Comparison of ENCODE assay signal across 1 cellular context in genomic region chr16:709651-710499, GRCh38.
TF ChIP-seq lines count a peak whose summit lies in the region.

No MANE protein-coding gene starts in this region.

TF ChIP-seq in K562, 482 proteins besides CTCF, POLR2A, EP300 and RAD21 (continued from another document and continues in another):
- TF ChIP-seq NFE2 (IDR thresholded peaks at IDR 0.05; ENCODE audit: low read depth): peak; percentile 87
- TF ChIP-seq RBM22 (IDR thresholded peaks at IDR 0.05; ENCODE audit: low read depth, low read length, poor library complexity, severe bottlenecking): peak; percentile 100
- peak; percentile 36; the same call in 1 of the 2 replicates for TF ChIP-seq JUN (IDR thresholded peaks at IDR 0.05; ENCODE audit: borderline replicate concordance, low read depth, low read length)
- no peak for TF ChIP-seq JUN (CRISPR knock-in tag; IDR thresholded peaks at IDR 0.05; ENCODE audit: borderline replicate concordance)
- TF ChIP-seq PHTF2 (CRISPR knock-in tag; IDR thresholded peaks at IDR 0.05): no peak
- no peak for TF ChIP-seq WHSC1 (IDR thresholded peaks at IDR 0.05; ENCODE audit: low read length)
- no peak for TF ChIP-seq ZNF589 (CRISPR knock-in tag; IDR thresholded peaks at IDR 0.05; ENCODE audit: low read depth)
- TF ChIP-seq HDAC6 (IDR thresholded peaks at IDR 0.05; ENCODE audit: low read depth, low read length): no peak
- TF ChIP-seq, protein P1, sequence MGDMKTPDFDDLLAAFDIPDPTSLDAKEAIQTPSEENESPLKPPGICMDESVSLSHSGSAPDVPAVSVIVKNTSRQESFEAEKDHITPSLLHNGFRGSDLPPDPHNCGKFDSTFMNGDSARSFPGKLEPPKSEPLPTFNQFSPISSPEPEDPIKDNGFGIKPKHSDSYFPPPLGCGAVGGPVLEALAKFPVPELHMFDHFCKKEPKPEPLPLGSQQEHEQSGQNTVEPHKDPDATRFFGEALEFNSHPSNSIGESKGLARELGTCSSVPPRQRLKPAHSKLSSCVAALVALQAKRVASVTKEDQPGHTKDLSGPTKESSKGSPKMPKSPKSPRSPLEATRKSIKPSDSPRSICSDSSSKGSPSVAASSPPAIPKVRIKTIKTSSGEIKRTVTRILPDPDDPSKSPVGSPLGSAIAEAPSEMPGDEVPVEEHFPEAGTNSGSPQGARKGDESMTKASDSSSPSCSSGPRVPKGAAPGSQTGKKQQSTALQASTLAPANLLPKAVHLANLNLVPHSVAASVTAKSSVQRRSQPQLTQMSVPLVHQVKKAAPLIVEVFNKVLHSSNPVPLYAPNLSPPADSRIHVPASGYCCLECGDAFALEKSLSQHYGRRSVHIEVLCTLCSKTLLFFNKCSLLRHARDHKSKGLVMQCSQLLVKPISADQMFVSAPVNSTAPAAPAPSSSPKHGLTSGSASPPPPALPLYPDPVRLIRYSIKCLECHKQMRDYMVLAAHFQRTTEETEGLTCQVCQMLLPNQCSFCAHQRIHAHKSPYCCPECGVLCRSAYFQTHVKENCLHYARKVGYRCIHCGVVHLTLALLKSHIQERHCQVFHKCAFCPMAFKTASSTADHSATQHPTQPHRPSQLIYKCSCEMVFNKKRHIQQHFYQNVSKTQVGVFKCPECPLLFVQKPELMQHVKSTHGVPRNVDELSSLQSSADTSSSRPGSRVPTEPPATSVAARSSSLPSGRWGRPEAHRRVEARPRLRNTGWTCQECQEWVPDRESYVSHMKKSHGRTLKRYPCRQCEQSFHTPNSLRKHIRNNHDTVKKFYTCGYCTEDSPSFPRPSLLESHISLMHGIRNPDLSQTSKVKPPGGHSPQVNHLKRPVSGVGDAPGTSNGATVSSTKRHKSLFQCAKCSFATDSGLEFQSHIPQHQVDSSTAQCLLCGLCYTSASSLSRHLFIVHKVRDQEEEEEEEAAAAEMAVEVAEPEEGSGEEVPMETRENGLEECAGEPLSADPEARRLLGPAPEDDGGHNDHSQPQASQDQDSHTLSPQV (IDR thresholded peaks at IDR 0.05): no peak
- no peak for TF ChIP-seq LCOR (CRISPR knock-in tag; IDR thresholded peaks at IDR 0.05)
- peak in 1 of 2 experiments; percentile 100; a peak in 2 of 4 replicates for TF ChIP-seq CSDE1 (IDR thresholded peaks at IDR 0.05)
- TF ChIP-seq MAFK (IDR thresholded peaks at IDR 0.05; ENCODE audit: low read length): peak; percentile 37; the same call in 1 of the 2 replicates
- TF ChIP-seq E2F4 (CRISPR knock-in tag; IDR thresholded peaks at IDR 0.05; ENCODE audit: low read depth): no peak
- peak; percentile 90 for TF ChIP-seq MEF2A (IDR thresholded peaks at IDR 0.05; ENCODE audit: control insufficient read depth, low read depth, low read length)
- peak; percentile 97 for TF ChIP-seq RNF2 (IDR thresholded peaks at IDR 0.05)
- TF ChIP-seq CTBP1 (IDR thresholded peaks at IDR 0.05; ENCODE audit: borderline replicate concordance): peak; percentile 66
- no peak for TF ChIP-seq ELK1 (CRISPR knock-in tag; IDR thresholded peaks at IDR 0.05)
- TF ChIP-seq TEAD4 (IDR thresholded peaks at IDR 0.05; ENCODE audit: low read length): no peak
- no peak for TF ChIP-seq TEAD4 (CRISPR knock-in tag; IDR thresholded peaks at IDR 0.05; ENCODE audit: borderline replicate concordance)
- TF ChIP-seq SMARCE1 (IDR thresholded peaks at IDR 0.05): no peak
- TF ChIP-seq, protein P2, sequence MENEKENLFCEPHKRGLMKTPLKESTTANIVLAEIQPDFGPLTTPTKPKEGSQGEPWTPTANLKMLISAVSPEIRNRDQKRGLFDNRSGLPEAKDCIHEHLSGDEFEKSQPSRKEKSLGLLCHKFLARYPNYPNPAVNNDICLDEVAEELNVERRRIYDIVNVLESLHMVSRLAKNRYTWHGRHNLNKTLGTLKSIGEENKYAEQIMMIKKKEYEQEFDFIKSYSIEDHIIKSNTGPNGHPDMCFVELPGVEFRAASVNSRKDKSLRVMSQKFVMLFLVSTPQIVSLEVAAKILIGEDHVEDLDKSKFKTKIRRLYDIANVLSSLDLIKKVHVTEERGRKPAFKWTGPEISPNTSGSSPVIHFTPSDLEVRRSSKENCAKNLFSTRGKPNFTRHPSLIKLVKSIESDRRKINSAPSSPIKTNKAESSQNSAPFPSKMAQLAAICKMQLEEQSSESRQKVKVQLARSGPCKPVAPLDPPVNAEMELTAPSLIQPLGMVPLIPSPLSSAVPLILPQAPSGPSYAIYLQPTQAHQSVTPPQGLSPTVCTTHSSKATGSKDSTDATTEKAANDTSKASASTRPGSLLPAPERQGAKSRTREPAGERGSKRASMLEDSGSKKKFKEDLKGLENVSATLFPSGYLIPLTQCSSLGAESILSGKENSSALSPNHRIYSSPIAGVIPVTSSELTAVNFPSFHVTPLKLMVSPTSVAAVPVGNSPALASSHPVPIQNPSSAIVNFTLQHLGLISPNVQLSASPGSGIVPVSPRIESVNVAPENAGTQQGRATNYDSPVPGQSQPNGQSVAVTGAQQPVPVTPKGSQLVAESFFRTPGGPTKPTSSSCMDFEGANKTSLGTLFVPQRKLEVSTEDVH (IDR thresholded peaks at IDR 0.05; ENCODE audit: low read depth, partially characterized antibody): no peak
- peak; percentile 52; the same call in 1 of the 2 replicates for TF ChIP-seq HDAC2 (IDR thresholded peaks at IDR 0.05)
- no peak for TF ChIP-seq ZKSCAN3 (CRISPR knock-in tag; IDR thresholded peaks at IDR 0.05)
- TF ChIP-seq, protein P3, sequence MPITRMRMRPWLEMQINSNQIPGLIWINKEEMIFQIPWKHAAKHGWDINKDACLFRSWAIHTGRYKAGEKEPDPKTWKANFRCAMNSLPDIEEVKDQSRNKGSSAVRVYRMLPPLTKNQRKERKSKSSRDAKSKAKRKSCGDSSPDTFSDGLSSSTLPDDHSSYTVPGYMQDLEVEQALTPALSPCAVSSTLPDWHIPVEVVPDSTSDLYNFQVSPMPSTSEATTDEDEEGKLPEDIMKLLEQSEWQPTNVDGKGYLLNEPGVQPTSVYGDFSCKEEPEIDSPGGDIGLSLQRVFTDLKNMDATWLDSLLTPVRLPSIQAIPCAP (CRISPR knock-in tag; IDR thresholded peaks at IDR 0.05; ENCODE audit: borderline replicate concordance): no peak
- TF ChIP-seq JUND (IDR thresholded peaks at IDR 0.05; ENCODE audit: borderline replicate concordance, low read depth, low read length): peak; percentile 52; the same call in 1 of the 2 replicates
- no peak for TF ChIP-seq JUND (tag; IDR thresholded peaks at IDR 0.05; ENCODE audit: borderline replicate concordance, low read depth, low read length)
- no peak for TF ChIP-seq ZBTB17 (CRISPR knock-in tag; IDR thresholded peaks at IDR 0.05)
- TF ChIP-seq EGR1 (conservative IDR thresholded peaks at IDR 0.05): peak; percentile 37; the same call in 1 of the 2 replicates
- TF ChIP-seq PRPF4 (IDR thresholded peaks at IDR 0.05; ENCODE audit: insufficient read depth, low read depth, low read length, poor library complexity, severe bottlenecking): no peak
- no peak for TF ChIP-seq ZKSCAN1 (IDR thresholded peaks at IDR 0.05; ENCODE audit: low read depth, low read length)
- TF ChIP-seq POLR2G (IDR thresholded peaks at IDR 0.05; ENCODE audit: low read depth, low read length): no peak
- TF ChIP-seq MTA2 (IDR thresholded peaks at IDR 0.05; ENCODE audit: low read depth): no peak
- TF ChIP-seq BMI1 (IDR thresholded peaks at IDR 0.05; ENCODE audit: low read length): peak; percentile 100
- no peak for TF ChIP-seq SMAD4 (CRISPR knock-in tag; conservative IDR thresholded peaks at IDR 0.05)
- TF ChIP-seq CREBBP (IDR thresholded peaks at IDR 0.05; ENCODE audit: low read depth, low read length): peak; percentile 98
- peak; percentile 100 for TF ChIP-seq MXI1 (IDR thresholded peaks at IDR 0.05; ENCODE audit: low read depth, low read length)
- peak; percentile 84 for TF ChIP-seq MEF2D (tag; conservative IDR thresholded peaks at IDR 0.05; ENCODE audit: low read depth)
- TF ChIP-seq, protein P4, sequence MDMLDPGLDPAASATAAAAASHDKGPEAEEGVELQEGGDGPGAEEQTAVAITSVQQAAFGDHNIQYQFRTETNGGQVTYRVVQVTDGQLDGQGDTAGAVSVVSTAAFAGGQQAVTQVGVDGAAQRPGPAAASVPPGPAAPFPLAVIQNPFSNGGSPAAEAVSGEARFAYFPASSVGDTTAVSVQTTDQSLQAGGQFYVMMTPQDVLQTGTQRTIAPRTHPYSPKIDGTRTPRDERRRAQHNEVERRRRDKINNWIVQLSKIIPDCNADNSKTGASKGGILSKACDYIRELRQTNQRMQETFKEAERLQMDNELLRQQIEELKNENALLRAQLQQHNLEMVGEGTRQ (CRISPR knock-in tag; IDR thresholded peaks at IDR 0.05): no peak
- no peak for TF ChIP-seq ZNF175 (CRISPR knock-in tag; IDR thresholded peaks at IDR 0.05; ENCODE audit: low read depth)
- TF ChIP-seq, protein P5, sequence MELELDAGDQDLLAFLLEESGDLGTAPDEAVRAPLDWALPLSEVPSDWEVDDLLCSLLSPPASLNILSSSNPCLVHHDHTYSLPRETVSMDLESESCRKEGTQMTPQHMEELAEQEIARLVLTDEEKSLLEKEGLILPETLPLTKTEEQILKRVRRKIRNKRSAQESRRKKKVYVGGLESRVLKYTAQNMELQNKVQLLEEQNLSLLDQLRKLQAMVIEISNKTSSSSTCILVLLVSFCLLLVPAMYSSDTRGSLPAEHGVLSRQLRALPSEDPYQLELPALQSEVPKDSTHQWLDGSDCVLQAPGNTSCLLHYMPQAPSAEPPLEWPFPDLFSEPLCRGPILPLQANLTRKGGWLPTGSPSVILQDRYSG (tag; conservative IDR thresholded peaks at IDR 0.05; ENCODE audit: low read depth): no peak
- no peak for TF ChIP-seq ZNF436 (CRISPR knock-in tag; IDR thresholded peaks at IDR 0.05)
- TF ChIP-seq ZNF280B (CRISPR knock-in tag; IDR thresholded peaks at IDR 0.05): no peak
- no peak for TF ChIP-seq ZNF445 (CRISPR knock-in tag; IDR thresholded peaks at IDR 0.05; ENCODE audit: low read depth)
- TF ChIP-seq KLF1 (tag; IDR thresholded peaks at IDR 0.05): no peak
- no peak for TF ChIP-seq ZNF133 (CRISPR knock-in tag; IDR thresholded peaks at IDR 0.05)
- no peak for TF ChIP-seq CCAR2 (IDR thresholded peaks at IDR 0.05; ENCODE audit: low read depth, low read length)
- no peak for TF ChIP-seq BRCA1 (IDR thresholded peaks at IDR 0.05)
- no peak for TF ChIP-seq BRCA1 (CRISPR knock-in tag; IDR thresholded peaks at IDR 0.05)
- no peak for TF ChIP-seq PHB2 (IDR thresholded peaks at IDR 0.05; ENCODE audit: low read depth)
- no peak for TF ChIP-seq NR3C1 (CRISPR knock-in tag; IDR thresholded peaks at IDR 0.05)
- TF ChIP-seq, protein P6, sequence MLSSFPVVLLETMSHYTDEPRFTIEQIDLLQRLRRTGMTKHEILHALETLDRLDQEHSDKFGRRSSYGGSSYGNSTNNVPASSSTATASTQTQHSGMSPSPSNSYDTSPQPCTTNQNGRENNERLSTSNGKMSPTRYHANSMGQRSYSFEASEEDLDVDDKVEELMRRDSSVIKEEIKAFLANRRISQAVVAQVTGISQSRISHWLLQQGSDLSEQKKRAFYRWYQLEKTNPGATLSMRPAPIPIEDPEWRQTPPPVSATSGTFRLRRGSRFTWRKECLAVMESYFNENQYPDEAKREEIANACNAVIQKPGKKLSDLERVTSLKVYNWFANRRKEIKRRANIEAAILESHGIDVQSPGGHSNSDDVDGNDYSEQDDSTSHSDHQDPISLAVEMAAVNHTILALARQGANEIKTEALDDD (IDR thresholded peaks at IDR 0.05): no peak
- TF ChIP-seq, protein P7, sequence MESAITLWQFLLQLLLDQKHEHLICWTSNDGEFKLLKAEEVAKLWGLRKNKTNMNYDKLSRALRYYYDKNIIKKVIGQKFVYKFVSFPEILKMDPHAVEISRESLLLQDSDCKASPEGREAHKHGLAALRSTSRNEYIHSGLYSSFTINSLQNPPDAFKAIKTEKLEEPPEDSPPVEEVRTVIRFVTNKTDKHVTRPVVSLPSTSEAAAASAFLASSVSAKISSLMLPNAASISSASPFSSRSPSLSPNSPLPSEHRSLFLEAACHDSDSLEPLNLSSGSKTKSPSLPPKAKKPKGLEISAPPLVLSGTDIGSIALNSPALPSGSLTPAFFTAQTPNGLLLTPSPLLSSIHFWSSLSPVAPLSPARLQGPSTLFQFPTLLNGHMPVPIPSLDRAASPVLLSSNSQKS (CRISPR knock-in tag; IDR thresholded peaks at IDR 0.05): no peak
- no peak for TF ChIP-seq COPS2 (conservative IDR thresholded peaks at IDR 0.05)
- TF ChIP-seq NBN (IDR thresholded peaks at IDR 0.05; ENCODE audit: low read depth): no peak
- TF ChIP-seq MYNN (IDR thresholded peaks at IDR 0.05): peak; percentile 99
- 0 out of 2 replicates have a peak, but pooled peaks have one; percentile 57 for TF ChIP-seq MYNN (CRISPR knock-in tag; IDR thresholded peaks at IDR 0.05)
- no peak for TF ChIP-seq NR2C1 (IDR thresholded peaks at IDR 0.05)
- no peak for TF ChIP-seq NR2C1 (tag; IDR thresholded peaks at IDR 0.05)
- TF ChIP-seq ILF3 (IDR thresholded peaks at IDR 0.05; ENCODE audit: borderline replicate concordance): no peak
- TF ChIP-seq CXXC5 (CRISPR knock-in tag; IDR thresholded peaks at IDR 0.05): peak; percentile 71
